In genomic region chr7:98339043-98339442, GRCh38 we compare ENCODE assay signal across 22 cellular contexts. TPM values are rescaled to one million over a fixed set of nuclear protein-coding genes. Genes with fewer than 3 reads are reported as not detected.
DNase-seq lines count a peak whose midpoint lies in the region; ATAC-seq, FAIRE-seq and TF ChIP-seq lines count a peak whose summit lies in the region.
"Had no signal": no experiment of that assay in that cellular context is flagged by ENCODE, and none has a peak within 500 bp of the region (broad histone marks: within the 10 kb centered on the region; RNA-seq: fewer than 3 reads in every experiment).

No MANE protein-coding gene starts in this region.

- H2AFZ ChIP-seq in HCT116 (ENCODE audit: low read depth, low read length, poor library complexity, severe bottlenecking) = no peak overlapping the region
- H2AFZ ChIP-seq in K562 (ENCODE audit: low read depth, low read length) = no peak overlapping the region
- H2AFZ ChIP-seq in PC-9 = no peak overlapping the region

- peaks cover 29% of the 10 kb centered on the region for H3K4me1 ChIP-seq in A549
- H3K4me1 ChIP-seq in HCT116 (ENCODE audit: control insufficient read depth in 1 of 2, insufficient read depth in 2 of 2, low read length in 2 of 2) = peaks cover 7 to 37% of the 10 kb centered on the region in 2 experiments; a peak in 3 of 4 replicates
- peaks cover 20% of the 10 kb centered on the region for H3K4me1 ChIP-seq in Panc1 (ENCODE audit: control insufficient read depth, insufficient read depth, low read length)
- no peaks in the 10 kb centered on the region; a peak in 1 of 5 replicates for H3K4me1 ChIP-seq in K562 (replicated peaks in 1 of 2; ENCODE audit: control insufficient read depth in 2 of 2, insufficient read depth in 2 of 2, low read length in 2 of 2)
- no peaks in the 10 kb centered on the region for H3K4me1 ChIP-seq in PC-9 (replicated peaks; ENCODE audit: insufficient read depth)
- H3K4me1 ChIP-seq: BLaER1 treated with 17β-estradiol and CSF1 and Interleukin-3, amounts not matched to agents 10 nM and 100 nM had no signal

- 95% methylated on average over 3 of the region's 3 CpGs for WGBS in A549 (ENCODE audit: missing lambda C conversion rate)
- 90% methylated on average over 3 of the region's 3 CpGs for WGBS in K562 (ENCODE audit: insufficient coverage, low coverage, missing lambda C conversion rate)

- H3K9me3 ChIP-seq in A549 (no peaks in the 10 kb centered on the region), HCT116 (ENCODE audit: control insufficient read depth in 1 of 2, insufficient read depth in 1 of 2, low read depth in 1 of 2, low read length in 2 of 2) (no peaks in the 10 kb centered on the region), Panc1 (ENCODE audit: control insufficient read depth, insufficient read depth, low read depth, low read length) (no peaks in the 10 kb centered on the region), K562 (replicated peaks; ENCODE audit: control insufficient read depth, insufficient read depth, low read depth, low read length) (no peaks in the 10 kb centered on the region), PC-9 (ENCODE audit: insufficient read depth, low read depth) (no peaks in the 10 kb centered on the region)
- H3K9me3 ChIP-seq: Caco-2 had no signal

- DNase-seq in A549 (ENCODE audit: low read depth in 1 of 2, low spot score in 1 of 2) (no peak), HCT116 (ENCODE audit: low read depth, low spot score) (no peak), Panc1 (ENCODE audit: low read depth, low spot score) (no peak), K562 (ENCODE audit: extremely low read depth in 1 of 4, low spot score in 3 of 4) (no peak), PC-9 (no peak), Right ventricle myocardium inferior (ENCODE audit: missing footprints) (no peak)
- no peak for DNase-seq in stimulated activated CD4-positive, alpha-beta T cell treated with anti-CD3 and anti-CD28 coated beads, Interleukin-4, amount 100 ng/mL, for 1 hour
- DNase-seq: 8988T; AML-193; Caco-2; Calu3; CD4-positive, alpha-beta T cell; CD8-positive, alpha-beta T cell; DMS79 treated with DMSO at 0.1 percent for 48 hours; GF-D8 had no signal

- H3F3A ChIP-seq in PC-9 (ENCODE audit: insufficient read depth, low read depth) = peaks cover 36% of the 10 kb centered on the region; the same call in 1 of the 2 replicates

- no peak overlapping the region for H3K4me3 ChIP-seq in A549
- no peak overlapping the region for H3K4me3 ChIP-seq in HCT116 (replicated peaks in 1 of 2; ENCODE audit: low read depth in 1 of 2, low read length in 2 of 2)
- no peak overlapping the region for H3K4me3 ChIP-seq in Panc1 (ENCODE audit: low read depth in 2 of 2, low read length in 2 of 2)
- H3K4me3 ChIP-seq in K562 = no peak overlapping the region
- H3K4me3 ChIP-seq in PC-9 = no peak overlapping the region
- H3K4me3 ChIP-seq: BLaER1 treated with 17β-estradiol and CSF1 and Interleukin-3, amounts not matched to agents 10 nM and 100 nM had no signal

- TF ChIP-seq POLR2A in A549 (IDR thresholded peaks at IDR 0.05; ENCODE audit: low read length) (no peak), HCT116 (IDR thresholded peaks at IDR 0.05; ENCODE audit: borderline replicate concordance, extremely low read depth, insufficient read depth, insufficient read length) (no peak), K562 (conservative IDR thresholded peaks at IDR 0.05) (no peak)

- TF ChIP-seq RAD21 in A549 (conservative IDR thresholded peaks at IDR 0.05 in 1 of 2, IDR thresholded peaks at IDR 0.05 in 1 of 2) = no peak
- no peak for TF ChIP-seq RAD21 in HCT116 (IDR thresholded peaks at IDR 0.05; ENCODE audit: low read depth)
- no peak for TF ChIP-seq RAD21 in K562 (CRISPR knock-in tag; conservative IDR thresholded peaks at IDR 0.05 in 1 of 2, IDR thresholded peaks at IDR 0.05 in 1 of 2)

- POLR2A ChIA-PET in A549 (lab: Yijun Ruan, JAX) = no interaction called here
- POLR2A ChIA-PET in HCT116 (lab: Charles Lee) = no interaction called here
- POLR2A ChIA-PET in Panc1 (lab: Charles Lee) = no interaction called here
- POLR2A ChIA-PET in K562 (lab: Yijun Ruan, JAX) = interaction anchor here (0.7 to 2.2 kb wide), 2 partner anchors 11 to 13 kb away, joined by 3 to 5 read pairs; no protein-coding TSS in a partner anchor
- POLR2A ChIA-PET in PC-9 (lab: Charles Lee; ENCODE audit: unreplicated experiment) = no interaction called here

- FAIRE-seq in A549 (lab: Jason Lieb, UNC) (no peak), K562 (lab: Jason Lieb, UNC) (no peak)
- FAIRE-seq: A204.1, D721Med, G401.6, GM12892, GM18507 had no signal

- ATAC-seq in A549 = no peak
- no peak for ATAC-seq in HCT116
- no peak for ATAC-seq in Panc1
- no peak for ATAC-seq in K562
- no peak for ATAC-seq in Right ventricle myocardium inferior
- ATAC-seq: CD8-positive, alpha-beta T cell had no signal

- CTCF ChIA-PET in A549 (lab: Yijun Ruan, JAX) (interaction anchor here (0.6 to 2.6 kb wide), 3 partner anchors 62 to 1581 kb away, joined by 3 to 10 read pairs (median 4); partner anchors contain the start of gene BAIAP2L1), HCT116 (lab: Charles Lee) (no interaction called here), Panc1 (lab: Charles Lee) (no interaction called here), K562 (lab: Yijun Ruan, JAX; ENCODE audit: low intra/inter-chr PET ratio) (no interaction called here), PC-9 (lab: Charles Lee) (no interaction called here)

- H3K9me2 ChIP-seq in HCT116 (ENCODE audit: insufficient read depth) = no peaks in the 10 kb centered on the region
- H3K9me2 ChIP-seq in PC-9 (ENCODE audit: insufficient read depth) = no peaks in the 10 kb centered on the region

- no peak for TF ChIP-seq CTCF in A549 (IDR thresholded peaks at IDR 0.05)
- no peak for TF ChIP-seq CTCF in HCT116 (IDR thresholded peaks at IDR 0.05 in 2 of 3, conservative IDR thresholded peaks at IDR 0.05 in 1 of 3; ENCODE audit: borderline replicate concordance in 1 of 3, insufficient read depth in 1 of 3, low read depth in 2 of 3, low read length in 2 of 3)
- TF ChIP-seq CTCF in Panc1 (IDR thresholded peaks at IDR 0.05) = no peak
- no peak for TF ChIP-seq CTCF in K562 (IDR thresholded peaks at IDR 0.05 in 2 of 3, conservative IDR thresholded peaks at IDR 0.05 in 1 of 3; ENCODE audit: insufficient read depth in 2 of 3, low read depth in 1 of 3, low read length in 3 of 3)
- TF ChIP-seq CTCF in PC-9 (conservative IDR thresholded peaks at IDR 0.05) = no peak

- H3K36me3 ChIP-seq in HCT116 (ENCODE audit: control insufficient read depth in 1 of 2, insufficient read depth in 2 of 2, low read length in 2 of 2) = 0 out of 4 replicates have a peak, but pooled peaks cover 0 to 4% of the 10 kb centered on the region in 2 experiments
- H3K36me3 ChIP-seq in Panc1 (ENCODE audit: control insufficient read depth, insufficient read depth, low read length) = no peaks in the 10 kb centered on the region
- no peaks in the 10 kb centered on the region for H3K36me3 ChIP-seq in K562 (ENCODE audit: control insufficient read depth, insufficient read depth, low read length)
- H3K36me3 ChIP-seq in PC-9 (ENCODE audit: low read depth) = peaks cover 11% of the 10 kb centered on the region

- intact Hi-C loops in HCT116 (cut with micrococcal nuclease) (no loop called here), Panc1 (cut with micrococcal nuclease; ENCODE audit: unreplicated experiment) (no loop called here), K562 (cut with micrococcal nuclease) (no loop called here), PC-9 (cut with micrococcal nuclease; ENCODE audit: unreplicated experiment) (no loop called here), Right ventricle myocardium inferior (cut with DNase I) (no loop called here)

- TF ChIP-seq EP300 in A549 (IDR thresholded peaks at IDR 0.05) (no peak), K562 (IDR thresholded peaks at IDR 0.05; ENCODE audit: low read length) (no peak)

- no peak overlapping the region for H3K9ac ChIP-seq in HCT116 (ENCODE audit: low read length)
- H3K9ac ChIP-seq in K562 (ENCODE audit: insufficient read depth in 1 of 2, low read depth in 2 of 2, low read length in 2 of 2) = no peak overlapping the region
- H3K9ac ChIP-seq: BLaER1 treated with 17β-estradiol and CSF1 and Interleukin-3, amounts not matched to agents 10 nM and 100 nM had no signal

- H3K9me1 ChIP-seq in K562 (ENCODE audit: control insufficient read depth, insufficient read depth, low read length) = no peaks in the 10 kb centered on the region

- H4K20me1 ChIP-seq in HCT116 (ENCODE audit: insufficient read depth) (0 out of 2 replicates have a peak, but pooled peaks cover 5% of the 10 kb centered on the region), K562 (replicated peaks; ENCODE audit: control insufficient read depth, insufficient read depth, low read length) (no peaks in the 10 kb centered on the region), PC-9 (ENCODE audit: insufficient read depth) (0 out of 2 replicates have a peak, but pooled peaks cover 16% of the 10 kb centered on the region)
- H4K20me1 ChIP-seq: BLaER1 treated with 17β-estradiol and CSF1 and Interleukin-3, amounts not matched to agents 10 nM and 100 nM had no signal

- in situ Hi-C loops in Panc1 (cut with HindIII; ENCODE audit: low pct_unique_long_range_greater_than_20kb, low sequenced_read_pairs) = no loop called here
- in situ Hi-C loops in K562 (cut with MboI) = no loop called here

- RAD21 ChIA-PET in HCT116 (lab: Charles Lee; ENCODE audit: low non-redundant PET in 1 of 2, low total read pairs in 2 of 2, uncharacterized antibody in 2 of 2, unreplicated experiment in 2 of 2) = no interaction called here

- H3K79me2 ChIP-seq in HCT116 (ENCODE audit: insufficient read depth, low read length) (peaks cover 45% of the 10 kb centered on the region), K562 (ENCODE audit: control insufficient read depth, insufficient read depth, low read length) (no peaks in the 10 kb centered on the region), PC-9 (ENCODE audit: low read depth) (peaks cover 76% of the 10 kb centered on the region)

- H3K27ac ChIP-seq in A549 (no peak overlapping the region), HCT116 (ENCODE audit: low read depth, low read length) (no peak overlapping the region), Panc1 (ENCODE audit: low read length) (no peak overlapping the region), K562 (ENCODE audit: extremely low read depth, low read depth, low read length) (no peak overlapping the region), PC-9 (no peak overlapping the region)
- H3K27ac ChIP-seq: BLaER1 treated with 17β-estradiol and CSF1 and Interleukin-3, amounts not matched to agents 10 nM and 100 nM; C4-2B had no signal

- BruUV-seq in HCT116 (replicated peaks; lab: Mats Ljungman, UMichigan) (TSS peak; percentile 29), Panc1 (replicated peaks; lab: Mats Ljungman, UMichigan) (TSS peak; percentile 41), K562 (replicated peaks; lab: Mats Ljungman, UMichigan) (no TSS peak), PC-9 (replicated peaks; lab: Mats Ljungman, UMichigan) (no TSS peak)

- H3K27me3 ChIP-seq in HCT116 (ENCODE audit: insufficient read depth, low read length) = no peaks in the 10 kb centered on the region
- no peaks in the 10 kb centered on the region for H3K27me3 ChIP-seq in Panc1 (ENCODE audit: control insufficient read depth, insufficient read depth, low read length)
- no peaks in the 10 kb centered on the region for H3K27me3 ChIP-seq in K562 (ENCODE audit: control insufficient read depth in 2 of 2, insufficient read depth in 2 of 2, low read length in 2 of 2)
- H3K27me3 ChIP-seq in PC-9 (ENCODE audit: insufficient read depth, low read depth) = no peaks in the 10 kb centered on the region
- H3K27me3 ChIP-seq: BLaER1 treated with 17β-estradiol and CSF1 and Interleukin-3, amounts not matched to agents 10 nM and 100 nM had no signal

- H3K4me2 ChIP-seq in A549 = no peak overlapping the region
- no peak overlapping the region for H3K4me2 ChIP-seq in HCT116 (ENCODE audit: low read length)
- H3K4me2 ChIP-seq in K562 (ENCODE audit: insufficient read depth, low read length) = no peak overlapping the region
- H3K4me2 ChIP-seq in PC-9 = no peak overlapping the region
- H3K4me2 ChIP-seq: BLaER1 treated with 17β-estradiol and CSF1 and Interleukin-3, amounts not matched to agents 10 nM and 100 nM had no signal

RNA-seq across cellular contexts. Expression of gene BRI3, which starts 57.6 kb away (rescaled TPM):
- polyA plus RNA-seq in A549 (2011; rRNA removed) = 61.0 and 68.3 TPM in 2 replicates
- 67.0 and 79.0 TPM in 2 replicates for polyA plus RNA-seq in A549 (2012; cell fraction: cytosol; rRNA removed)
- 29.3 and 35.6 TPM in 2 replicates for polyA plus RNA-seq in A549 (2012; cell fraction: nucleus; rRNA removed)
- 60.8 to 73.0 TPM (median 61.5 TPM) in 3 replicates for polyA plus RNA-seq in A549 (2017; fragmentation: RNase III; extraction: RNeasy Plus Mini Kit Qiagen cat#74134 plus additional on column Dnase treatment)
- 49.2 and 51.8 TPM in 2 replicates for polyA minus RNA-seq in A549 (2011; rRNA and poly(A)+ RNA removed)
- total RNA-seq in HCT116 (2021; ENCODE audit: unreplicated experiment) = 102 TPM
- 92.5 and 93.5 TPM in 2 replicates for polyA plus RNA-seq in HCT116 (2012)
- total RNA-seq in Panc1 (2021; ENCODE audit: unreplicated experiment) = 344 TPM
- polyA plus RNA-seq in Panc1 (2012; ENCODE audit: insufficient read length) = 404 TPM
- total RNA-seq in K562 (2011; cell fraction: chromatin; rRNA removed; ENCODE audit: low replicate concordance) = 12.6 and 25.0 TPM in 2 replicates
- total RNA-seq in K562 (2011; cell fraction: nucleolus; rRNA removed) = 16.4 and 20.8 TPM in 2 replicates
- 21.3 and 23.7 TPM in 2 replicates for total RNA-seq in K562 (2011; cell fraction: nucleoplasm; rRNA removed)
- 9.9 and 10.7 TPM in 2 replicates for total RNA-seq in K562 (2014; rRNA removed)
- total RNA-seq in K562 (2014; rRNA removed; fragmentation: Illumina TruSeq; extraction: Trizol) = 11.9 and 21.6 TPM in 2 replicates
- total RNA-seq in K562 (2015; rRNA removed; fragmentation: Illumina TruSeq; extraction: Trizol) = 29.1 and 29.8 TPM in 2 replicates
- total RNA-seq in K562 (2021) = 55.1 and 57.4 TPM in 2 replicates
- polyA plus RNA-seq in K562 (2011; rRNA removed) = 18.6 and 21.3 TPM in 2 replicates
- polyA plus RNA-seq in K562 (2011; cell fraction: cytosol; rRNA removed) = 24.1 and 28.7 TPM in 2 replicates
- polyA plus RNA-seq in K562 (2011; cell fraction: nucleus; rRNA removed) = 16.2 and 18.7 TPM in 2 replicates
- 46.4 and 129 TPM in 2 replicates for polyA plus RNA-seq in K562 (2012)
- 16.9 and 26.0 TPM in 2 replicates for polyA plus RNA-seq in K562 (2014; fragmentation: Illumina TruSeq; extraction: Trizol)
- polyA plus RNA-seq in K562 (2014; fragmentation: Nextera tagmentation; extraction: Ambion mirVana) = 1 to 10 TPM; 4.3 to 5.7 TPM
- polyA plus RNA-seq in K562 (2014; rRNA removed) = 23.1 and 39.8 TPM in 2 replicates
- polyA minus RNA-seq in K562 (2011; rRNA and poly(A)+ RNA removed) = 8.9 and 9.1 TPM in 2 replicates
- 8.2 and 13.9 TPM in 2 replicates for polyA minus RNA-seq in K562 (2011; cell fraction: cytosol; rRNA and poly(A)+ RNA removed)
- polyA minus RNA-seq in K562 (2011; cell fraction: nucleus; rRNA and poly(A)+ RNA removed) = 9.2 and 11.0 TPM in 2 replicates
- total RNA-seq in PC-9 (2021) = 239 and 255 TPM in 2 replicates
- total RNA-seq in Right ventricle myocardium inferior = 240 TPM

Comparison
In these comparisons a context has a peak if more than half of its experiments do, and no peak if none do; other contexts are left out.
1. Of the 35 proteins assayed by ChIP-seq in both K562 and A549: peak only in K562: none; only in A549: KDM1A; in both: none; in neither: 34.